ENCODE assay signal across 1 cellular context in the genomic region with DNA sequence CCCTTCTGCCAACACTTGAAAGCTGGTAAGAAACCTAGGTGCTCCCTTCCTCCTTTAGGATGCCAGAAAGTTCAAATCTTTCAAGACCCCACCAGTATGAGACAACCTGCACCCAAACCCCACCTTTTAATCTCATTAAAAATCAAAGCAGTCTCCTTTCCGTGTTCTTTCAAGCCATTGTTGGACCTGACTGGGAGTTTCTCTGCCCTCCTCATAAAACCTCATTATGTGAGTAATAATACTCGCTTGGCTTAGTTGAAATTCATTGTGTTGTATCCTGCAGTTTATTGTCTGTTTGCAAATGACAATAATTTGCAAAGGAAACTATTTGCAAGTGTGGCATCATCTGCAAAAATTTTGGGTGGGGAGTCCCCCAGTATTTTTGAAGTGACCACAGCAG.
TF ChIP-seq lines count a peak whose summit lies in the region.

No MANE protein-coding gene starts in this region.

TF ChIP-seq in GM23338, 12 proteins besides CTCF, POLR2A, EP300 and RAD21 (continued from another document):
- TF ChIP-seq, protein P1, sequence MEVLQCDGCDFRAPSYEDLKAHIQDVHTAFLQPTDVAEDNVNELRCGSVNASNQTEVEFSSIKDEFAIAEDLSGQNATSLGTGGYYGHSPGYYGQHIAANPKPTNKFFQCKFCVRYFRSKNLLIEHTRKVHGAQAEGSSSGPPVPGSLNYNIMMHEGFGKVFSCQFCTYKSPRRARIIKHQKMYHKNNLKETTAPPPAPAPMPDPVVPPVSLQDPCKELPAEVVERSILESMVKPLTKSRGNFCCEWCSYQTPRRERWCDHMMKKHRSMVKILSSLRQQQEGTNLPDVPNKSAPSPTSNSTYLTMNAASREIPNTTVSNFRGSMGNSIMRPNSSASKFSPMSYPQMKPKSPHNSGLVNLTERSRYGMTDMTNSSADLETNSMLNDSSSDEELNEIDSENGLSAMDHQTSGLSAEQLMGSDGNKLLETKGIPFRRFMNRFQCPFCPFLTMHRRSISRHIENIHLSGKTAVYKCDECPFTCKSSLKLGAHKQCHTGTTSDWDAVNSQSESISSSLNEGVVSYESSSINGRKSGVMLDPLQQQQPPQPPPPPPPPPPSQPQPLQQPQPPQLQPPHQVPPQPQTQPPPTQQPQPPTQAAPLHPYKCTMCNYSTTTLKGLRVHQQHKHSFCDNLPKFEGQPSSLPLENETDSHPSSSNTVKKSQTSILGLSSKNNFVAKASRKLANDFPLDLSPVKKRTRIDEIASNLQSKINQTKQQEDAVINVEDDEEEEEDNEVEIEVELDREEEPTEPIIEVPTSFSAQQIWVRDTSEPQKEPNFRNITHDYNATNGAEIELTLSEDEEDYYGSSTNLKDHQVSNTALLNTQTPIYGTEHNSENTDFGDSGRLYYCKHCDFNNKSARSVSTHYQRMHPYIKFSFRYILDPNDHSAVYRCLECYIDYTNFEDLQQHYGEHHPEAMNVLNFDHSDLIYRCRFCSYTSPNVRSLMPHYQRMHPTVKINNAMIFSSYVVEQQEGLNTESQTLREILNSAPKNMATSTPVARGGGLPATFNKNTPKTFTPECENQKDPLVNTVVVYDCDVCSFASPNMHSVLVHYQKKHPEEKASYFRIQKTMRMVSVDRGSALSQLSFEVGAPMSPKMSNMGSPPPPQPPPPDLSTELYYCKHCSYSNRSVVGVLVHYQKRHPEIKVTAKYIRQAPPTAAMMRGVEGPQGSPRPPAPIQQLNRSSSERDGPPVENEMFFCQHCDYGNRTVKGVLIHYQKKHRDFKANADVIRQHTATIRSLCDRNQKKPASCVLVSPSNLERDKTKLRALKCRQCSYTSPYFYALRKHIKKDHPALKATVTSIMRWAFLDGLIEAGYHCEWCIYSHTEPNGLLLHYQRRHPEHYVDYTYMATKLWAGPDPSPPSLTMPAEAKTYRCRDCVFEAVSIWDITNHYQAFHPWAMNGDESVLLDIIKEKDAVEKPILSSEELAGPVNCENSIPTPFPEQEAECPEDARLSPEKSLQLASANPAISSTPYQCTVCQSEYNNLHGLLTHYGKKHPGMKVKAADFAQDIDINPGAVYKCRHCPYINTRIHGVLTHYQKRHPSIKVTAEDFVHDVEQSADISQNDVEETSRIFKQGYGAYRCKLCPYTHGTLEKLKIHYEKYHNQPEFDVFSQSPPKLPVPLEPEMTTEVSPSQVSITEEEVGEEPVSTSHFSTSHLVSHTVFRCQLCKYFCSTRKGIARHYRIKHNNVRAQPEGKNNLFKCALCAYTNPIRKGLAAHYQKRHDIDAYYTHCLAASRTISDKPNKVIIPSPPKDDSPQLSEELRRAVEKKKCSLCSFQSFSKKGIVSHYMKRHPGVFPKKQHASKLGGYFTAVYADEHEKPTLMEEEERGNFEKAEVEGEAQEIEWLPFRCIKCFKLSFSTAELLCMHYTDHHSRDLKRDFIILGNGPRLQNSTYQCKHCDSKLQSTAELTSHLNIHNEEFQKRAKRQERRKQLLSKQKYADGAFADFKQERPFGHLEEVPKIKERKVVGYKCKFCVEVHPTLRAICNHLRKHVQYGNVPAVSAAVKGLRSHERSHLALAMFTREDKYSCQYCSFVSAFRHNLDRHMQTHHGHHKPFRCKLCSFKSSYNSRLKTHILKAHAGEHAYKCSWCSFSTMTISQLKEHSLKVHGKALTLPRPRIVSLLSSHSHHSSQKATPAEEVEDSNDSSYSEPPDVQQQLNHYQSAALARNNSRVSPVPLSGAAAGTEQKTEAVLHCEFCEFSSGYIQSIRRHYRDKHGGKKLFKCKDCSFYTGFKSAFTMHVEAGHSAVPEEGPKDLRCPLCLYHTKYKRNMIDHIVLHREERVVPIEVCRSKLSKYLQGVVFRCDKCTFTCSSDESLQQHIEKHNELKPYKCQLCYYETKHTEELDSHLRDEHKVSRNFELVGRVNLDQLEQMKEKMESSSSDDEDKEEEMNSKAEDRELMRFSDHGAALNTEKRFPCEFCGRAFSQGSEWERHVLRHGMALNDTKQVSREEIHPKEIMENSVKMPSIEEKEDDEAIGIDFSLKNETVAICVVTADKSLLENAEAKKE (CRISPR knock-in tag; IDR thresholded peaks at IDR 0.05), result no peak
